ENCODE assay signal across 33 cellular contexts in the genomic region with DNA sequence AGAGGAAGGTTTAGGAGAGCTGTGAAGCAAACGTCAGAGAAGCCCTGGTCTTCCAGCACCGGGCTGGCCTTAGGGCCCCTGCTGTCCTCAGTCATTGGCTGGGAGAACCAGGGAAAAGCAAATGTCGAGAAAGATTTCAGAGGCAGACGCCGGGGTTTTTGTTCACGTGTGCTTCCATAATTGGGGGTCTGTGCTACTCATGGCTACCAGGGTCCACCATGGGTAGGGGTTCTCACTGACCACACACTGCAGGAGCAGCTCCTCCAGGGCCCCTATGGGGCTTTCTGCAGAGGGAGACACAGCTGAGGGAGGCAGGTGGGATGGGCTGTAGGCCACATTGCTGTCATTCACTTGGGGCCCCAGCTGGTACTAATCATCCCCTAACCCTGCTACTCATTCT.
"Had no signal": no experiment of that assay in that cellular context is flagged by ENCODE, and none has a peak within 500 bp of the region (broad histone marks: within the 10 kb centered on the region; RNA-seq: fewer than 3 reads in every experiment).

No MANE protein-coding gene starts in this region.

- H3K27ac ChIP-seq: ascending aorta, breast epithelium, cardiac muscle cell, colonic mucosa, dorsolateral prefrontal cortex, WERI-Rb-1 had no signal

- H3K27me3 ChIP-seq: ascending aorta, cardiac muscle cell, colonic mucosa had no signal

- H3K4me1 Mint-ChIP-seq: activated B cell treated with CpG ODN at 0.5 μM for 24 hours; activated T-helper 17 cell treated with anti-CD3 and anti-CD28 coated beads, Interleukin-2, amount 50 U/mL, for 72 hours; endodermal cell; T-helper 17 cell had no signal

- H3K36me3 ChIP-seq: ascending aorta, breast epithelium, cardiac muscle cell, colonic mucosa, WERI-Rb-1 had no signal

- H3K9me3 Mint-ChIP-seq: brain; T-helper 2 cell treated with Interferon-gamma antibody and Interleukin-4, amounts not matched to agents 5 μg/mL and 100 μg/mL, for 36 hours had no signal

- H3K4me3 ChIP-seq: ascending aorta, breast epithelium, cardiac muscle cell, colonic mucosa, dorsolateral prefrontal cortex had no signal

- H3K27me3 Mint-ChIP-seq: dendritic cell treated with granulocyte-macrophage colony-stimulating factor and Interleukin-4, amounts not matched to agents 40 ng/mL and 50 ng/mL, for 4 days had no signal

- H3K27ac Mint-ChIP-seq: activated B cell treated with CpG ODN at 0.5 μM for 24 hours; activated CD8-positive, alpha-beta T cell treated with anti-CD3 and anti-CD28 coated beads for 36 hours; activated naive CD8-positive, alpha-beta T cell; activated T-helper 17 cell treated with anti-CD3 and anti-CD28 coated beads, Interleukin-2, amount 50 U/mL, for 72 hours; brain; dendritic cell treated with granulocyte-macrophage colony-stimulating factor and Interleukin-4, amounts not matched to agents 40 ng/mL and 50 ng/mL, for 4 days; endodermal cell; T-helper 17 cell; T-helper 2 cell treated with Interferon-gamma antibody and Interleukin-4, amounts not matched to agents 5 μg/mL and 100 μg/mL, for 36 hours had no signal

- H3K36me3 Mint-ChIP-seq: activated naive CD8-positive, alpha-beta T cell; brain had no signal

- H3K4me1 ChIP-seq: ascending aorta, breast epithelium, colonic mucosa had no signal

- ATAC-seq: activated CD4-positive, CD25-positive, alpha-beta regulatory T cell treated with anti-CD3 and anti-CD28 coated beads, Interleukin-2, amount 50 U/mL, for 24 hours; activated CD8-positive, alpha-beta T cell treated with anti-CD3 and anti-CD28 coated beads for 36 hours; activated T-cell treated with anti-CD3 and anti-CD28 coated beads, Interleukin-2, amount 50 U/mL, for 4 hours; activated T-helper 17 cell treated with anti-CD3 and anti-CD28 coated beads, Interleukin-2, amount 50 U/mL, for 72 hours; esophagus mucosa; T-helper 17 cell had no signal

- H3K9me3 ChIP-seq: ascending aorta, breast epithelium, colonic mucosa had no signal

- H3K4me3 Mint-ChIP-seq: activated B cell treated with CpG ODN at 0.5 μM for 24 hours; activated CD8-positive, alpha-beta T cell treated with anti-CD3 and anti-CD28 coated beads for 36 hours; activated naive CD8-positive, alpha-beta T cell; activated T-cell treated with anti-CD3 and anti-CD28 coated beads, Interleukin-2, amount 50 U/mL, for 4 hours; activated T-helper 17 cell treated with anti-CD3 and anti-CD28 coated beads, Interleukin-2, amount 50 U/mL, for 72 hours; brain; dendritic cell treated with granulocyte-macrophage colony-stimulating factor and Interleukin-4, amounts not matched to agents 40 ng/mL and 50 ng/mL, for 4 days; endodermal cell; T-helper 17 cell; T-helper 2 cell treated with Interferon-gamma antibody and Interleukin-4, amounts not matched to agents 5 μg/mL and 100 μg/mL, for 36 hours had no signal

- DNase-seq: activated B cell treated with CpG ODN at 0.5 μM for 24 hours; activated CD4-positive, alpha-beta T cell treated with anti-CD3 and anti-CD28 coated beads for 48 hours; activated CD4-positive, alpha-beta T cell treated with anti-CD3 and anti-CD28 coated beads, Interleukin-2, amount 50 U/mL, for 1 hour; activated CD4-positive, alpha-beta T cell treated with anti-CD3 and anti-CD28 coated beads, Interleukin-2, amount 50 U/mL, for 48 hours; activated CD8-positive, alpha-beta memory T cell treated with anti-CD3 and anti-CD28 coated beads for 24 hours; activated CD8-positive, alpha-beta T cell treated with anti-CD3 and anti-CD28 coated beads for 36 hours; activated effector memory CD4-positive, alpha-beta T cell treated with Interleukin-2 at 50 U/mL for 16 hours; activated gamma-delta T cell treated with Interleukin-2 at 50 U/mL for 16 hours; activated naive CD4-positive, alpha-beta T cell treated with anti-CD3 and anti-CD28 coated beads, Interleukin-2, amount 50 U/mL, for 16 hours; activated naive CD4-positive, alpha-beta T cell treated with Interleukin-2 at 50 U/mL for 16 hours; activated T-cell treated with anti-CD3 and anti-CD28 coated beads, Interleukin-2, amount 50 U/mL, for 4 hours; amygdala; central memory CD4-positive, alpha-beta T cell; cerebellar nuclear complex; colonic mucosa; dorsolateral prefrontal cortex; effector memory CD4-positive, alpha-beta T cell; endodermal cell; foreskin fibroblast; T-helper 1 cell; T-helper 17 cell; T1000; WERI-Rb-1 had no signal
